In the genomic region with DNA sequence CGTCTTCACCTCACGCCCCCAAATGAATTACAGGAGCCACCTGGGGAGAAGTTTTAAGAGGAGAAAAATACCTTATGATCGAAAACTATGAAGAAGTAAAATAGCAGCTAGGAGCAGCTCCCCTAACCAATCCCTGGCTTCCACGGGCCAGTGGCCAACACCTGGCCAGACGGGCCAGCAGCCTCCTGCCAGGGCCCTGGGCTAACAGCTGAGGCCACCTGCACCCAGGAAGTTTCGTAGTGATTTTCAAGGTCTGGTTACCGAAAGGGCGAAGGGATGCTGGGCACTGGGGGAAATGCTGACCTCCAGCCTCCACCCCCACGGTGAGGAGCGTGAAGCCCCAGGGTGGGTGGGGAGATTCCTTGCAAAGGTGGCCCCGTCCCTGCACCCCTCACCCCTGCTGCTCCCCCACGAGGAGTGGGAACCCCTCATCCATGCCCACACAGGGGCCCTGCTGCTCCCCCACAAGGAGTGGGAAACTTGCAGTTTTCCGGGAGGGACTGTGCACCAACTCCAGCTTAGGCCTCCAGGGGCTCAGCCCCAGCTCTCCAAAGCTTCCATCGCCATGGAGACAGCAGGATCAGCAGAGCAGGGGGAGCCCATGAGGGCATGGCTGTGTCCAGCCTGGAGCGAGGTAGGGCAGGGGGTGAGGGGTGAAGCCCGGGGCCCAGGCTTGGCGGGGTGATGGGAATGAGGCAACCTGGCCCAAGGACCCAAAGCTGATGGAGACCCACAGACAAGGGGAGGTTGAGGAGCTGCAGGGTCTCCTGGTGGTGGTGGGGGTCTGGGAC, we compare ENCODE assay signal across 1 cellular context.
TF ChIP-seq lines count a peak whose summit lies in the region.

No MANE protein-coding gene starts in this region.

TF ChIP-seq in H1, 55 proteins besides CTCF, POLR2A, EP300 and RAD21:
- TF ChIP-seq, protein P1, sequence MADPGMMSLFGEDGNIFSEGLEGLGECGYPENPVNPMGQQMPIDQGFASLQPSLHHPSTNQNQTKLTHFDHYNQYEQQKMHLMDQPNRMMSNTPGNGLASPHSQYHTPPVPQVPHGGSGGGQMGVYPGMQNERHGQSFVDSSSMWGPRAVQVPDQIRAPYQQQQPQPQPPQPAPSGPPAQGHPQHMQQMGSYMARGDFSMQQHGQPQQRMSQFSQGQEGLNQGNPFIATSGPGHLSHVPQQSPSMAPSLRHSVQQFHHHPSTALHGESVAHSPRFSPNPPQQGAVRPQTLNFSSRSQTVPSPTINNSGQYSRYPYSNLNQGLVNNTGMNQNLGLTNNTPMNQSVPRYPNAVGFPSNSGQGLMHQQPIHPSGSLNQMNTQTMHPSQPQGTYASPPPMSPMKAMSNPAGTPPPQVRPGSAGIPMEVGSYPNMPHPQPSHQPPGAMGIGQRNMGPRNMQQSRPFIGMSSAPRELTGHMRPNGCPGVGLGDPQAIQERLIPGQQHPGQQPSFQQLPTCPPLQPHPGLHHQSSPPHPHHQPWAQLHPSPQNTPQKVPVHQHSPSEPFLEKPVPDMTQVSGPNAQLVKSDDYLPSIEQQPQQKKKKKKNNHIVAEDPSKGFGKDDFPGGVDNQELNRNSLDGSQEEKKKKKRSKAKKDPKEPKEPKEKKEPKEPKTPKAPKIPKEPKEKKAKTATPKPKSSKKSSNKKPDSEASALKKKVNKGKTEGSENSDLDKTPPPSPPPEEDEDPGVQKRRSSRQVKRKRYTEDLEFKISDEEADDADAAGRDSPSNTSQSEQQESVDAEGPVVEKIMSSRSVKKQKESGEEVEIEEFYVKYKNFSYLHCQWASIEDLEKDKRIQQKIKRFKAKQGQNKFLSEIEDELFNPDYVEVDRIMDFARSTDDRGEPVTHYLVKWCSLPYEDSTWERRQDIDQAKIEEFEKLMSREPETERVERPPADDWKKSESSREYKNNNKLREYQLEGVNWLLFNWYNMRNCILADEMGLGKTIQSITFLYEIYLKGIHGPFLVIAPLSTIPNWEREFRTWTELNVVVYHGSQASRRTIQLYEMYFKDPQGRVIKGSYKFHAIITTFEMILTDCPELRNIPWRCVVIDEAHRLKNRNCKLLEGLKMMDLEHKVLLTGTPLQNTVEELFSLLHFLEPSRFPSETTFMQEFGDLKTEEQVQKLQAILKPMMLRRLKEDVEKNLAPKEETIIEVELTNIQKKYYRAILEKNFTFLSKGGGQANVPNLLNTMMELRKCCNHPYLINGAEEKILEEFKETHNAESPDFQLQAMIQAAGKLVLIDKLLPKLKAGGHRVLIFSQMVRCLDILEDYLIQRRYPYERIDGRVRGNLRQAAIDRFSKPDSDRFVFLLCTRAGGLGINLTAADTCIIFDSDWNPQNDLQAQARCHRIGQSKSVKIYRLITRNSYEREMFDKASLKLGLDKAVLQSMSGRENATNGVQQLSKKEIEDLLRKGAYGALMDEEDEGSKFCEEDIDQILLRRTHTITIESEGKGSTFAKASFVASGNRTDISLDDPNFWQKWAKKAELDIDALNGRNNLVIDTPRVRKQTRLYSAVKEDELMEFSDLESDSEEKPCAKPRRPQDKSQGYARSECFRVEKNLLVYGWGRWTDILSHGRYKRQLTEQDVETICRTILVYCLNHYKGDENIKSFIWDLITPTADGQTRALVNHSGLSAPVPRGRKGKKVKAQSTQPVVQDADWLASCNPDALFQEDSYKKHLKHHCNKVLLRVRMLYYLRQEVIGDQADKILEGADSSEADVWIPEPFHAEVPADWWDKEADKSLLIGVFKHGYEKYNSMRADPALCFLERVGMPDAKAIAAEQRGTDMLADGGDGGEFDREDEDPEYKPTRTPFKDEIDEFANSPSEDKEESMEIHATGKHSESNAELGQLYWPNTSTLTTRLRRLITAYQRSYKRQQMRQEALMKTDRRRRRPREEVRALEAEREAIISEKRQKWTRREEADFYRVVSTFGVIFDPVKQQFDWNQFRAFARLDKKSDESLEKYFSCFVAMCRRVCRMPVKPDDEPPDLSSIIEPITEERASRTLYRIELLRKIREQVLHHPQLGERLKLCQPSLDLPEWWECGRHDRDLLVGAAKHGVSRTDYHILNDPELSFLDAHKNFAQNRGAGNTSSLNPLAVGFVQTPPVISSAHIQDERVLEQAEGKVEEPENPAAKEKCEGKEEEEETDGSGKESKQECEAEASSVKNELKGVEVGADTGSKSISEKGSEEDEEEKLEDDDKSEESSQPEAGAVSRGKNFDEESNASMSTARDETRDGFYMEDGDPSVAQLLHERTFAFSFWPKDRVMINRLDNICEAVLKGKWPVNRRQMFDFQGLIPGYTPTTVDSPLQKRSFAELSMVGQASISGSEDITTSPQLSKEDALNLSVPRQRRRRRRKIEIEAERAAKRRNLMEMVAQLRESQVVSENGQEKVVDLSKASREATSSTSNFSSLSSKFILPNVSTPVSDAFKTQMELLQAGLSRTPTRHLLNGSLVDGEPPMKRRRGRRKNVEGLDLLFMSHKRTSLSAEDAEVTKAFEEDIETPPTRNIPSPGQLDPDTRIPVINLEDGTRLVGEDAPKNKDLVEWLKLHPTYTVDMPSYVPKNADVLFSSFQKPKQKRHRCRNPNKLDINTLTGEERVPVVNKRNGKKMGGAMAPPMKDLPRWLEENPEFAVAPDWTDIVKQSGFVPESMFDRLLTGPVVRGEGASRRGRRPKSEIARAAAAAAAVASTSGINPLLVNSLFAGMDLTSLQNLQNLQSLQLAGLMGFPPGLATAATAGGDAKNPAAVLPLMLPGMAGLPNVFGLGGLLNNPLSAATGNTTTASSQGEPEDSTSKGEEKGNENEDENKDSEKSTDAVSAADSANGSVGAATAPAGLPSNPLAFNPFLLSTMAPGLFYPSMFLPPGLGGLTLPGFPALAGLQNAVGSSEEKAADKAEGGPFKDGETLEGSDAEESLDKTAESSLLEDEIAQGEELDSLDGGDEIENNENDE (IDR thresholded peaks at IDR 0.05; ENCODE audit: insufficient replicate concordance, low read length), result no peak
- no peak for TF ChIP-seq GABPA (IDR thresholded peaks at IDR 0.05; ENCODE audit: borderline replicate concordance, insufficient read depth, low read length)
- TF ChIP-seq RBBP5 (IDR thresholded peaks at IDR 0.05; ENCODE audit: borderline replicate concordance, low read depth, low read length), result no peak
- TF ChIP-seq CHD2 (IDR thresholded peaks at IDR 0.05; ENCODE audit: low read length), result no peak
- TF ChIP-seq, protein P2, sequence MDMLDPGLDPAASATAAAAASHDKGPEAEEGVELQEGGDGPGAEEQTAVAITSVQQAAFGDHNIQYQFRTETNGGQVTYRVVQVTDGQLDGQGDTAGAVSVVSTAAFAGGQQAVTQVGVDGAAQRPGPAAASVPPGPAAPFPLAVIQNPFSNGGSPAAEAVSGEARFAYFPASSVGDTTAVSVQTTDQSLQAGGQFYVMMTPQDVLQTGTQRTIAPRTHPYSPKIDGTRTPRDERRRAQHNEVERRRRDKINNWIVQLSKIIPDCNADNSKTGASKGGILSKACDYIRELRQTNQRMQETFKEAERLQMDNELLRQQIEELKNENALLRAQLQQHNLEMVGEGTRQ (IDR thresholded peaks at IDR 0.05; ENCODE audit: low read length), result no peak
- TF ChIP-seq FOSL1 (IDR thresholded peaks at IDR 0.05; ENCODE audit: insufficient read depth, low read depth, low read length), result no peak
- no peak for TF ChIP-seq BACH1 (IDR thresholded peaks at IDR 0.05; ENCODE audit: low read length)
- no peak for TF ChIP-seq GTF2F1 (IDR thresholded peaks at IDR 0.05; ENCODE audit: borderline replicate concordance, low read depth, low read length)
- no peak for TF ChIP-seq ASH2L (IDR thresholded peaks at IDR 0.05; ENCODE audit: low read length)
- TF ChIP-seq JUND (IDR thresholded peaks at IDR 0.05; ENCODE audit: low read length), result no peak
- no peak for TF ChIP-seq RXRA (IDR thresholded peaks at IDR 0.05; ENCODE audit: insufficient read depth, low read depth, low read length)
- no peak for TF ChIP-seq SUZ12 (IDR thresholded peaks at IDR 0.05; ENCODE audit: low read length)
- no peak for TF ChIP-seq BRCA1 (IDR thresholded peaks at IDR 0.05; ENCODE audit: low read depth, low read length)
- TF ChIP-seq, protein P3, sequence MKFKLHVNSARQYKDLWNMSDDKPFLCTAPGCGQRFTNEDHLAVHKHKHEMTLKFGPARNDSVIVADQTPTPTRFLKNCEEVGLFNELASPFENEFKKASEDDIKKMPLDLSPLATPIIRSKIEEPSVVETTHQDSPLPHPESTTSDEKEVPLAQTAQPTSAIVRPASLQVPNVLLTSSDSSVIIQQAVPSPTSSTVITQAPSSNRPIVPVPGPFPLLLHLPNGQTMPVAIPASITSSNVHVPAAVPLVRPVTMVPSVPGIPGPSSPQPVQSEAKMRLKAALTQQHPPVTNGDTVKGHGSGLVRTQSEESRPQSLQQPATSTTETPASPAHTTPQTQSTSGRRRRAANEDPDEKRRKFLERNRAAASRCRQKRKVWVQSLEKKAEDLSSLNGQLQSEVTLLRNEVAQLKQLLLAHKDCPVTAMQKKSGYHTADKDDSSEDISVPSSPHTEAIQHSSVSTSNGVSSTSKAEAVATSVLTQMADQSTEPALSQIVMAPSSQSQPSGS (IDR thresholded peaks at IDR 0.05; ENCODE audit: low read length), result no peak
- TF ChIP-seq SP1 (IDR thresholded peaks at IDR 0.05; ENCODE audit: low read depth, low read length), result no peak
- TF ChIP-seq, protein P4, sequence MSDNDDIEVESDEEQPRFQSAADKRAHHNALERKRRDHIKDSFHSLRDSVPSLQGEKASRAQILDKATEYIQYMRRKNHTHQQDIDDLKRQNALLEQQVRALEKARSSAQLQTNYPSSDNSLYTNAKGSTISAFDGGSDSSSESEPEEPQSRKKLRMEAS (IDR thresholded peaks at IDR 0.05), result no peak
- TF ChIP-seq CREB1 (IDR thresholded peaks at IDR 0.05), result no peak
- no peak for TF ChIP-seq TCF12 (IDR thresholded peaks at IDR 0.05; ENCODE audit: low read depth, low read length)
